21 cellular contexts compared by ENCODE assay signal in the genomic region with DNA sequence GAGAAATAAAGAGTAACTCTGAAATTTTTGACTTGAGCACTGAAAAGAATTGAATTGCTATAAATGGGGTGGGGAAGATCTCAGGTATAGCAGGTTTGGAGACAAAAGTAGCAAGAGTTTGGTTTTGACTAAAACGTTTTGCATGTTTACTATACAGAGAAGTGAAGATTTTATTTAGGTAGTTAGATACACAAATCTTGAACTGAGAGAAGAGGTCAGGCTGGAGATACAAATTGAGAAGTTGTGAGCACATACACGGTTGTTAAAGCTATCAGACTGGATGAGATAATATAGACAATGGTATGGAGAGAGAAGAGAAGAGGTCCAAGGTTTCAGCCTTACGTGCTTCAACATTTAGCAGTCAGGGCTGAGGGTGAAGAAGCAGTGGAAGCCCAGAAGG.
"Had no signal": no experiment of that assay in that cellular context is flagged by ENCODE, and none has a peak within 500 bp of the region (broad histone marks: within the 10 kb centered on the region; RNA-seq: fewer than 3 reads in every experiment).

No MANE protein-coding gene starts in this region.

- DNase-seq: colonic mucosa; cortex of kidney; dermis blood vessel endothelial cell; dorsolateral prefrontal cortex; effector CD4-positive, alpha-beta T cell; effector CD8-positive, alpha-beta T cell; effector memory CD4-positive, alpha-beta T cell; effector memory CD8-positive, alpha-beta T cell; endodermal cell; erythroblast; esophagus squamous epithelium; foreskin fibroblast; foreskin keratinocyte; foreskin melanocyte; gastrocnemius medialis; glutamatergic neuron; heart left ventricle; heart right ventricle had no signal

- H3K27ac Mint-ChIP-seq: dendritic cell treated with granulocyte-macrophage colony-stimulating factor and Interleukin-4, amounts not matched to agents 40 ng/mL and 50 ng/mL, for 4 days; effector memory CD8-positive, alpha-beta T cell; endodermal cell had no signal

- H3K4me1 Mint-ChIP-seq: endodermal cell had no signal

- H3K4me3 Mint-ChIP-seq: dendritic cell treated with granulocyte-macrophage colony-stimulating factor and Interleukin-4, amounts not matched to agents 40 ng/mL and 50 ng/mL, for 4 days; effector memory CD8-positive, alpha-beta T cell; endodermal cell had no signal

- ATAC-seq: effector memory CD8-positive, alpha-beta T cell; esophagus mucosa; foreskin keratinocyte; gastrocnemius medialis; gastroesophageal sphincter; heart left ventricle; heart right ventricle had no signal
